Comparison of ENCODE assay signal across 8 cellular contexts in genomic region chr4:185115827-185116232, GRCh38. TPM values are rescaled to one million over a fixed set of nuclear protein-coding genes. Genes with fewer than 3 reads are reported as not detected.
DNase-seq lines count a peak whose midpoint lies in the region; ATAC-seq, FAIRE-seq and TF ChIP-seq lines count a peak whose summit lies in the region.

No MANE protein-coding gene starts in this region.

- TF ChIP-seq CTCF in pancreas (IDR thresholded peaks at IDR 0.05) (no peak), GM20000 (IDR thresholded peaks at IDR 0.05; ENCODE audit: extremely low read depth, missing control alignments) (no peak)
- no peak for TF ChIP-seq CTCF in CD8-positive, alpha-beta T cell (IDR thresholded peaks at IDR 0.05)

- CTCF ChIA-PET in CD8-positive, alpha-beta T cell (lab: Charles Lee): interaction anchor here (1.4 kb wide), 1 partner anchor 19 kb away, joined by 3 read pairs; no protein-coding TSS in a partner anchor

- H3K27ac ChIP-seq in pancreas: peak overlapping the region; percentile 43 to 82 (median 74)
- H3K27ac ChIP-seq in CD8-positive, alpha-beta T cell (ENCODE audit: low read depth, low read length): no peak overlapping the region

- POLR2A ChIA-PET in CD8-positive, alpha-beta T cell (lab: Charles Lee): no interaction called here

- H3K27me3 ChIP-seq in pancreas: no peaks in the 10 kb centered on the region
- H3K27me3 ChIP-seq in CD8-positive, alpha-beta T cell (ENCODE audit: insufficient read depth, low read length): no peaks in the 10 kb centered on the region

- H3K27me3 Mint-ChIP-seq in CD8-positive, alpha-beta T cell (ENCODE audit: low read depth): peaks cover 14% of the 10 kb centered on the region

- no peaks in the 10 kb centered on the region for H3K9me3 Mint-ChIP-seq in CD8-positive, alpha-beta T cell

- H3K36me3 Mint-ChIP-seq in CD8-positive, alpha-beta T cell: no peaks in the 10 kb centered on the region

- H3K4me1 Mint-ChIP-seq in CD8-positive, alpha-beta T cell (ENCODE audit: low read depth): no peaks in the 10 kb centered on the region

- intact Hi-C loops in pancreas (cut with DNase I): no loop called here
- intact Hi-C loops in CD8-positive, alpha-beta T cell (cut with DNase I, micrococcal nuclease): no loop called here

- WGBS in pancreas, 2 donors: 4 to 6% methylated on average over 9 of the region's 9 CpGs

- H3K36me3 ChIP-seq in pancreas: no peaks in the 10 kb centered on the region
- H3K36me3 ChIP-seq in CD8-positive, alpha-beta T cell (ENCODE audit: insufficient read depth, low read length): no peaks in the 10 kb centered on the region

- FAIRE-seq in pancreas (lab: Jason Lieb, UNC): no peak

- H3K4me3 ChIP-seq in pancreas: peak overlapping the region in 1 of 4 donors; percentile 15
- H3K4me3 ChIP-seq in CD8-positive, alpha-beta T cell (ENCODE audit: low read depth, low read length): no peak overlapping the region

- no peaks in the 10 kb centered on the region for H3K9me3 ChIP-seq in pancreas
- no peaks in the 10 kb centered on the region for H3K9me3 ChIP-seq in CD8-positive, alpha-beta T cell (ENCODE audit: low read length)

- peaks cover 11 to 22% (median 15%) of the 10 kb centered on the region in 3 donors for H3K4me1 ChIP-seq in pancreas
- no peaks in the 10 kb centered on the region for H3K4me1 ChIP-seq in CD8-positive, alpha-beta T cell (ENCODE audit: insufficient read depth, low read length)

- ATAC-seq in pancreas: peak; percentile 92 to 99 (median 96)
- no peak for ATAC-seq in CD8-positive, alpha-beta T cell

- no peak overlapping the region for H3K4me3 Mint-ChIP-seq in CD8-positive, alpha-beta T cell

- H3K27ac Mint-ChIP-seq in CD8-positive, alpha-beta T cell: no peak overlapping the region

- DNase-seq in EH (ENCODE audit: low read depth) (peak; percentile 73), NCI-H82 treated with DMSO at 0.1 percent for 48 hours (lab: John Stamatoyannopoulos, UW; ENCODE audit: unreplicated experiment) (peak; percentile 81), fibroblast of the conjunctiva (ENCODE audit: low read depth) (peak; percentile 85), pancreas (peak; percentile 69 to 93 (median 88)), LoVo (ENCODE audit: low spot score) (no peak), SW480 (ENCODE audit: low spot score) (no peak), GM20000 (ENCODE audit: low spot score) (no peak)
- DNase-seq in CD8-positive, alpha-beta T cell: no peak

RNA-seq across cellular contexts. Expression of gene SLC25A4, which starts 27.2 kb away (rescaled TPM):
- 10 to 100 TPM; 12.6 to 16.7 (median 13.5) TPM for total RNA-seq in pancreas
- 10 to 100 TPM; 12.4 to 26.5 TPM for polyA plus RNA-seq in pancreas
- 10 to 100 TPM; 10.0 to 11.0 TPM for total RNA-seq in CD8-positive, alpha-beta T cell

Comparison
In these comparisons a context has a peak if more than half of its experiments do, and no peak if none do; other contexts are left out.
1. DNase-seq: peak in EH (single experiment), NCI-H82 treated with DMSO at 0.1 percent for 48 hours (single experiment), fibroblast of the conjunctiva (single experiment) and pancreas (6 of 6); none in CD8-positive, alpha-beta T cell (0 of 7), LoVo (single experiment), SW480 (single experiment) and GM20000 (single experiment).